In genomic region chr16:15650019-15650697, GRCh38 we compare ENCODE assay signal across 8 cellular contexts. TPM values are rescaled to one million over a fixed set of nuclear protein-coding genes. Genes with fewer than 3 reads are reported as not detected.
DNase-seq lines count a peak whose midpoint lies in the region; ATAC-seq, FAIRE-seq and TF ChIP-seq lines count a peak whose summit lies in the region.

TSS of gene NDE1 (plus strand) at chr16:15650245. CDS start at chr16:15664779, 14,534 bp downstream.

- ATAC-seq in GM18873 (IDR thresholded peaks at IDR 0.05; ENCODE audit: low FRiP score, unreplicated experiment): peak; percentile 57
- ATAC-seq in HG03108 (IDR thresholded peaks at IDR 0.05; ENCODE audit: unreplicated experiment): peak; percentile 74

- intact Hi-C loops in kidney (cut with DNase I): no loop called here

- no peaks in the 10 kb centered on the region for H3K9me3 ChIP-seq in kidney (ENCODE audit: control insufficient read depth in 1 of 2, low read length in 2 of 2)

- H3K9ac ChIP-seq in kidney (ENCODE audit: low read length in 2 of 2): peak within 1 kb of the TSS; percentile 58 to 94

- peak; percentile 96 for DNase-seq in AG08396 (ENCODE audit: low spot score)
- peak; percentile 46 to 92 for DNase-seq in NCI-H446 (lab: John Stamatoyannopoulos, UW)
- DNase-seq in activated CD4-positive, CD25-positive, alpha-beta regulatory T cell treated with anti-CD3 and anti-CD28 coated beads, Interleukin-2, amount 50 U/mL, for 72 hours: peak; percentile 82
- peak; percentile 83 for DNase-seq in cerebellar cortex (ENCODE audit: low spot score)
- DNase-seq in kidney: peak; percentile 96
- DNase-seq in stimulated activated CD4-positive, alpha-beta T cell treated with anti-CD3 and anti-CD28 coated beads, Interleukin-12 subunit alpha, Interleukin-12 subunit beta, amount 100 ng/mL, for 48 hours (ENCODE audit: low read depth in 2 of 3, low spot score in 1 of 3): peak; percentile 68 to 87 (median 71)

- H3K4me1 ChIP-seq in kidney (ENCODE audit: control insufficient read depth in 1 of 2, insufficient read depth in 1 of 2, low read depth in 1 of 2, low read length in 2 of 2): peaks cover 0 to 3% of the 10 kb centered on the region in 2 donors

- no peak for FAIRE-seq in kidney (lab: Jason Lieb, UNC)

- TF ChIP-seq CTCF in kidney (IDR thresholded peaks at IDR 0.05; ENCODE audit: borderline replicate concordance, extremely low read depth, insufficient read depth): no peak

- peak within 1 kb of the TSS; percentile 32 to 78 for H3K27ac ChIP-seq in kidney (ENCODE audit: low read depth in 2 of 2, low read length in 2 of 2)

- peak within 1 kb of the TSS; percentile 80 to 87 for H3K4me3 ChIP-seq in kidney (ENCODE audit: low read length in 2 of 2)

- H3K36me3 ChIP-seq in kidney (ENCODE audit: control insufficient read depth in 1 of 2, insufficient read depth in 2 of 2, low read length in 2 of 2): no peaks in the 10 kb centered on the region

RNA-seq across cellular contexts. Expression of gene NDE1, which starts in this region (rescaled TPM):
- 31.7 TPM for total RNA-seq in kidney
- polyA plus RNA-seq in kidney (ENCODE audit: insufficient read depth, low read depth, low replicate concordance): 4.6 TPM

Comparison
In these comparisons a context has a peak if more than half of its experiments do, and no peak if none do; other contexts are left out.
1. Peak in every context shown above with its lines: DNase-seq, ATAC-seq, H3K4me3 ChIP-seq and H3K27ac ChIP-seq.